Comparison of ENCODE assay signal across 24 cellular contexts in genomic region chr6:106161893-106162292, GRCh38.
"Had no signal": no experiment of that assay in that cellular context is flagged by ENCODE, and none has a peak within 500 bp of the region (broad histone marks: within the 10 kb centered on the region; RNA-seq: fewer than 3 reads in every experiment).

No MANE protein-coding gene starts in this region.

- H3K27ac Mint-ChIP-seq: activated CD4-positive, alpha-beta T cell treated with anti-CD3 and anti-CD28 coated beads, Interleukin-2, amount 10 ng/mL, durations not matched to agents 7 days and 5 days; activated CD8-positive, alpha-beta T cell treated with anti-CD3 and anti-CD28 coated beads, Interleukin-2, amount 10 ng/mL, durations not matched to agents 7 days and 5 days; activated naive CD8-positive, alpha-beta T cell treated with anti-CD3 and anti-CD28 coated beads for 36 hours; brain; progenitor cell of endocrine pancreas had no signal

- H3K4me3 ChIP-seq: adrenal gland, cardiac muscle cell, coronary artery, ovary, right lobe of liver, testis, transverse colon had no signal

- H3K36me3 Mint-ChIP-seq: brain had no signal

- H3K4me3 Mint-ChIP-seq: activated CD4-positive, alpha-beta T cell treated with anti-CD3 and anti-CD28 coated beads, Interleukin-2, amount 10 ng/mL, durations not matched to agents 7 days and 5 days; activated CD8-positive, alpha-beta T cell treated with anti-CD3 and anti-CD28 coated beads, Interleukin-2, amount 10 ng/mL, durations not matched to agents 7 days and 5 days; activated naive CD8-positive, alpha-beta T cell treated with anti-CD3 and anti-CD28 coated beads for 36 hours; brain; T-helper 2 cell treated with Interferon-gamma antibody and Interleukin-4, amounts not matched to agents 5 μg/mL and 100 μg/mL, for 36 hours had no signal

- ATAC-seq: activated CD4-positive, CD25-positive, alpha-beta regulatory T cell treated with anti-CD3 and anti-CD28 coated beads, Interleukin-2, amount 50 U/mL, for 24 hours; activated CD8-positive, alpha-beta T cell treated with anti-CD3 and anti-CD28 coated beads, Interleukin-2, amount 10 ng/mL, durations not matched to agents 7 days and 5 days; left colon; right lobe of liver; stimulated activated naive CD8-positive, alpha-beta T cell treated with anti-CD3 and anti-CD28 coated beads, Interleukin-15, Interleukin-2, amounts not matched to agents 100 U/mL and 50 U/mL, for 24 hours had no signal

- H3K27ac ChIP-seq: adrenal gland, cardiac muscle cell, coronary artery, ovary, right lobe of liver, testis, transverse colon had no signal

- DNase-seq: activated CD4-positive, alpha-beta T cell treated with anti-CD3 and anti-CD28 coated beads, Interleukin-2, amount 10 ng/mL, durations not matched to agents 7 days and 5 days; activated CD8-positive, alpha-beta T cell treated with anti-CD3 and anti-CD28 coated beads, Interleukin-2, amount 10 ng/mL, durations not matched to agents 7 days and 5 days; activated effector memory CD4-positive, alpha-beta T cell treated with Interleukin-2 at 50 U/mL for 16 hours; activated naive CD4-positive, alpha-beta T cell treated with Interleukin-2 at 50 U/mL for 16 hours; activated naive CD8-positive, alpha-beta T cell treated with anti-CD3 and anti-CD28 coated beads for 36 hours; adrenal gland; aorta; head of caudate nucleus; hippocampal formation; kidney; left colon; mammary epithelial cell; ovary; right lobe of liver; stimulated activated CD4-positive, alpha-beta T cell treated with anti-CD3 and anti-CD28 coated beads, Interleukin-2, amount 100 ng/mL, for 48 hours; stimulated activated naive CD8-positive, alpha-beta T cell treated with anti-CD3 and anti-CD28 coated beads, Interleukin-15, Interleukin-2, amounts not matched to agents 100 U/mL and 50 U/mL, for 24 hours; testis; transverse colon had no signal

- H3K4me1 ChIP-seq: adrenal gland, right lobe of liver had no signal

- H3K9me3 Mint-ChIP-seq: activated CD4-positive, alpha-beta T cell treated with anti-CD3 and anti-CD28 coated beads, Interleukin-2, amount 10 ng/mL, durations not matched to agents 7 days and 5 days; brain; T-helper 2 cell treated with Interferon-gamma antibody and Interleukin-4, amounts not matched to agents 5 μg/mL and 100 μg/mL, for 36 hours had no signal

- H3K9me3 ChIP-seq: adrenal gland, ovary, right lobe of liver, testis, transverse colon had no signal

- H3K27me3 ChIP-seq: adrenal gland, cardiac muscle cell, ovary, right lobe of liver, testis, transverse colon had no signal

- H3K36me3 ChIP-seq: adrenal gland, cardiac muscle cell, ovary, right lobe of liver, transverse colon had no signal
